In genomic region chr16:57187902-57188710, GRCh38 we compare ENCODE assay signal across 8 cellular contexts. TPM values are rescaled to one million over a fixed set of nuclear protein-coding genes. Genes with fewer than 3 reads are reported as not detected.
A peak's percentile ranks its signal among the peaks of the same experiment; 100 is the strongest.
DNase-seq lines count a peak whose midpoint lies in the region; ATAC-seq, FAIRE-seq and TF ChIP-seq lines count a peak whose summit lies in the region.
"Not testable (repeated sequence)": the region's sequence is repeated elsewhere in the genome, so short reads cannot be mapped to it uniquely, and the experiment has no call there.

No MANE protein-coding gene starts in this region.

- peaks cover 50% of the 10 kb centered on the region for H3K4me1 Mint-ChIP-seq in CD4-positive, alpha-beta T cell (ENCODE audit: low read depth)
- H3K4me1 Mint-ChIP-seq in activated naive CD8-positive, alpha-beta T cell treated with anti-CD3 and anti-CD28 coated beads for 36 hours: peaks cover 48% of the 10 kb centered on the region
- H3K4me1 Mint-ChIP-seq in endothelial cell (ENCODE audit: unreplicated experiment): peaks cover 40% of the 10 kb centered on the region

- H4K20me1 ChIP-seq in keratinocyte (ENCODE audit: control insufficient read depth, extremely low read depth, insufficient read depth, low read length): not testable (repeated sequence)

- not testable (repeated sequence) for H2BK120ac ChIP-seq in neuronal stem cell (ENCODE audit: low read depth, low read length)

- H3K23ac ChIP-seq in neuronal stem cell (ENCODE audit: low read depth, low read length, poor library complexity): not testable (repeated sequence)

- dilution Hi-C loops in keratinocyte (cut with MboI; ENCODE audit: extremely low pct_ligation_motif_present, low sequenced_read_pairs): not testable (repeated sequence)

- peaks cover 19% of the 10 kb centered on the region for H3K36me3 Mint-ChIP-seq in CD4-positive, alpha-beta T cell (ENCODE audit: low read depth)
- peaks cover 15% of the 10 kb centered on the region for H3K36me3 Mint-ChIP-seq in activated naive CD8-positive, alpha-beta T cell treated with anti-CD3 and anti-CD28 coated beads for 36 hours
- not testable (repeated sequence) for H3K36me3 Mint-ChIP-seq in endothelial cell (ENCODE audit: low read depth, unreplicated experiment)

- not testable (repeated sequence) for H3K9ac ChIP-seq in HUES48 (ENCODE audit: low read depth, low read length); neuronal stem cell (ENCODE audit: low read depth, low read length, poor library complexity)
- H3K9ac ChIP-seq in keratinocyte (ENCODE audit: control insufficient read depth, extremely low read depth, insufficient read depth, low read length): peak overlapping the region; percentile 97

- not testable (repeated sequence) for H3K4ac ChIP-seq in neuronal stem cell (ENCODE audit: low read length)

- not testable (repeated sequence) for H3K36me3 ChIP-seq in HUES48 (ENCODE audit: control insufficient read depth, insufficient read depth, low read length); SJSA1; keratinocyte (ENCODE audit: control insufficient read depth in 2 of 2, extremely low read depth in 1 of 2, insufficient read depth in 2 of 2, low read length in 2 of 2); testis (ENCODE audit: low read depth, missing control alignments)
- H3K36me3 ChIP-seq in neuronal stem cell (replicated peaks in 1 of 2; ENCODE audit: control insufficient read depth in 2 of 2, insufficient read depth in 2 of 2, low read length in 2 of 2): peaks cover 0 to 21% of the 10 kb centered on the region in 2 donors

- TF ChIP-seq CTCF in CD4-positive, alpha-beta T cell (IDR thresholded peaks at IDR 0.05); endothelial cell (IDR thresholded peaks at IDR 0.05; ENCODE audit: unreplicated experiment); keratinocyte (optimal IDR thresholded peaks at IDR 0.05 in 1 of 3, IDR thresholded peaks at IDR 0.05 in 1 of 3, conservative IDR thresholded peaks at IDR 0.05 in 1 of 3; ENCODE audit: extremely low read depth in 1 of 3, insufficient read depth in 2 of 3, low read length in 3 of 3); testis (IDR thresholded peaks at IDR 0.05): not testable (repeated sequence)

- peak overlapping the region; percentile 97 for H3K4me3 ChIP-seq in HUES48 (ENCODE audit: low read depth, low read length)
- peak overlapping the region; percentile 68 for H3K4me3 ChIP-seq in SJSA1
- H3K4me3 ChIP-seq in keratinocyte (ENCODE audit: control insufficient read depth in 2 of 3, extremely low read depth in 1 of 3, insufficient read depth in 2 of 3, low read depth in 1 of 3, low read length in 3 of 3): peak overlapping the region; percentile 84 to 98 (median 95)
- H3K4me3 ChIP-seq in neuronal stem cell (ENCODE audit: low read length in 2 of 2): peak overlapping the region in 1 of 2 donors; percentile 78
- H3K4me3 ChIP-seq in testis: peak overlapping the region in 1 of 2 donors; percentile 97

- CTCF ChIA-PET in CD4-positive, alpha-beta T cell (lab: Charles Lee): interaction anchor here (0.8 kb wide), 1 partner anchor 95 kb away, joined by 3 read pairs; the partner anchor contains the start of gene CPNE2

- H3K27me3 ChIP-seq in CD4-positive, alpha-beta T cell (ENCODE audit: control insufficient read depth, insufficient read depth, low read length); HUES48 (ENCODE audit: control insufficient read depth, insufficient read depth, low read length); SJSA1 (replicated peaks); keratinocyte (ENCODE audit: control insufficient read depth, extremely low read depth, insufficient read depth, low read length); neuronal stem cell (ENCODE audit: control insufficient read depth in 3 of 3, insufficient read depth in 3 of 3, low read depth in 1 of 3, low read length in 3 of 3); testis: not testable (repeated sequence)

- H3K14ac ChIP-seq in neuronal stem cell (ENCODE audit: low read length): not testable (repeated sequence)

- H3K27ac Mint-ChIP-seq in CD4-positive, alpha-beta T cell: peak overlapping the region; percentile 90
- H3K27ac Mint-ChIP-seq in activated naive CD8-positive, alpha-beta T cell treated with anti-CD3 and anti-CD28 coated beads for 36 hours: peak overlapping the region; percentile 96
- H3K27ac Mint-ChIP-seq in endothelial cell (ENCODE audit: unreplicated experiment): peak overlapping the region; percentile 32

- not testable (repeated sequence) for H4K8ac ChIP-seq in neuronal stem cell (ENCODE audit: low read depth, low read length)

- POLR2A ChIA-PET in CD4-positive, alpha-beta T cell (lab: Charles Lee): interaction anchor here (0.8 to 3.5 kb wide), 4 partner anchors 57 to 256 kb away, joined by 3 to 19 read pairs (median 8); partner anchors contain the start of genes ARL2BP, HERPUD1 and NLRC5

- not testable (repeated sequence) for TF ChIP-seq POLR2A in testis (IDR thresholded peaks at IDR 0.05)

- not testable (repeated sequence) for H2AFZ ChIP-seq in keratinocyte (ENCODE audit: control insufficient read depth, low read length); neuronal stem cell (ENCODE audit: low read length)

- H2AK5ac ChIP-seq in neuronal stem cell (ENCODE audit: low read depth, low read length): not testable (repeated sequence)

- not testable (repeated sequence) for H3K9me1 ChIP-seq in keratinocyte (ENCODE audit: control insufficient read depth, extremely low read depth, insufficient read depth, low read length)

- not testable (repeated sequence) for H3K27me3 Mint-ChIP-seq in CD4-positive, alpha-beta T cell; activated naive CD8-positive, alpha-beta T cell treated with anti-CD3 and anti-CD28 coated beads for 36 hours
- peaks cover 15% of the 10 kb centered on the region for H3K27me3 Mint-ChIP-seq in endothelial cell (ENCODE audit: unreplicated experiment)

- peaks cover 10% of the 10 kb centered on the region for H3K79me1 ChIP-seq in neuronal stem cell (ENCODE audit: low read depth, low read length)

- H2BK15ac ChIP-seq in neuronal stem cell (ENCODE audit: low read length): not testable (repeated sequence)

- H3K18ac ChIP-seq in neuronal stem cell (ENCODE audit: low read length): not testable (repeated sequence)

- H3K4me1 ChIP-seq in HUES48 (ENCODE audit: control insufficient read depth, insufficient read depth, low read length) (peaks cover 16% of the 10 kb centered on the region; the same call in 1 of the 2 replicates), SJSA1 (replicated peaks) (peaks cover 53% of the 10 kb centered on the region), keratinocyte (ENCODE audit: control insufficient read depth, extremely low read depth, insufficient read depth, low read length) (peaks cover 46% of the 10 kb centered on the region), neuronal stem cell (ENCODE audit: control insufficient read depth in 2 of 2, insufficient read depth in 1 of 2, low read depth in 1 of 2, low read length in 2 of 2) (peaks cover 2 to 16% of the 10 kb centered on the region in 2 donors), testis (peaks cover 23% of the 10 kb centered on the region)

- not testable (repeated sequence) for FAIRE-seq in keratinocyte (lab: Jason Lieb, UNC)

- H3K9me3 ChIP-seq in CD4-positive, alpha-beta T cell (ENCODE audit: control insufficient read depth, low read length); HUES48 (ENCODE audit: control insufficient read depth, insufficient read depth, low read length); SJSA1 (replicated peaks); keratinocyte (ENCODE audit: control insufficient read depth, low read depth, low read length); neuronal stem cell (replicated peaks in 1 of 2; ENCODE audit: control insufficient read depth in 2 of 2, insufficient read depth in 1 of 2, low read depth in 1 of 2, low read length in 2 of 2); testis: not testable (repeated sequence)

- H2BK12ac ChIP-seq in neuronal stem cell (ENCODE audit: low read length): not testable (repeated sequence)

- H3K4me2 ChIP-seq in keratinocyte (ENCODE audit: control insufficient read depth, extremely low read depth, insufficient read depth, low read depth, low read length) (peak overlapping the region; percentile 98), neuronal stem cell (ENCODE audit: insufficient read depth, low read length, poor library complexity, severe bottlenecking) (peak overlapping the region; percentile 71)

- not testable (repeated sequence) for H4K91ac ChIP-seq in neuronal stem cell (ENCODE audit: low read depth, low read length, poor library complexity)

- peaks cover 93% of the 10 kb centered on the region for H3K79me2 ChIP-seq in keratinocyte (ENCODE audit: control insufficient read depth, insufficient read depth, low read length)

- not testable (repeated sequence) for H3K9me3 Mint-ChIP-seq in CD4-positive, alpha-beta T cell; activated naive CD8-positive, alpha-beta T cell treated with anti-CD3 and anti-CD28 coated beads for 36 hours; endothelial cell (ENCODE audit: unreplicated experiment)

- WGBS in neuronal stem cell (ENCODE audit: extremely low coverage in 2 of 2, insufficient read length in 2 of 2, insufficient replicate concordance in 1 of 2), 2 donors: 100% methylated on average over 3 of the region's 18 CpGs; no CpG with 5 or more reads in 1 of the 2 donors
- WGBS in testis, 2 donors: 57 to 66% methylated on average over 18 of the region's 18 CpGs

- DNase-seq in CD4-positive, alpha-beta T cell; SJSA1 (ENCODE audit: low read depth in 1 of 2, low spot score in 2 of 2); activated naive CD8-positive, alpha-beta T cell treated with anti-CD3 and anti-CD28 coated beads for 36 hours; endothelial cell (ENCODE audit: low spot score); keratinocyte (ENCODE audit: low read depth, low spot score); neuronal stem cell (ENCODE audit: low spot score); testis: not testable (repeated sequence)

- intact Hi-C loops in CD4-positive, alpha-beta T cell (cut with DNase I, micrococcal nuclease): loop anchor here (2.0 to 10.0 kb wide), 10 partner anchors 54 to 939 kb away; partner anchors contain the start of genes CFAP20 (in 1 of the 2), CIAPIN1 (in 1 of the 2), COQ9 (in 1 of the 2) and HERPUD1 (in 1 of the 2)
- intact Hi-C loops in testis (cut with DNase I; ENCODE audit: low total_unique reads): not testable (repeated sequence)

- not testable (repeated sequence) for H2BK5ac ChIP-seq in neuronal stem cell (ENCODE audit: low read length)

- H3K27ac ChIP-seq in CD4-positive, alpha-beta T cell (ENCODE audit: low read depth, low read length); SJSA1; neuronal stem cell (replicated peaks; ENCODE audit: low read length): not testable (repeated sequence)
- H3K27ac ChIP-seq in HUES48 (ENCODE audit: low read depth, low read length): peak overlapping the region; percentile 87
- peak overlapping the region; percentile 88 for H3K27ac ChIP-seq in keratinocyte (ENCODE audit: control insufficient read depth, insufficient read depth, low read length)
- H3K27ac ChIP-seq in testis: peak overlapping the region; percentile 87 to 92

- ATAC-seq in CD4-positive, alpha-beta T cell (ENCODE audit: poor library complexity): not testable (repeated sequence)

- H3K4me3 Mint-ChIP-seq in CD4-positive, alpha-beta T cell: peak overlapping the region; percentile 94
- peak overlapping the region; percentile 92 for H3K4me3 Mint-ChIP-seq in activated naive CD8-positive, alpha-beta T cell treated with anti-CD3 and anti-CD28 coated beads for 36 hours
- peak overlapping the region; percentile 100 for H3K4me3 Mint-ChIP-seq in endothelial cell (ENCODE audit: unreplicated experiment)

RNA-seq across cellular contexts. Expression of gene RSPRY1, which starts 2.0 kb away (rescaled TPM):
- 10 to 100 TPM; 19.9 to 21.3 TPM for total RNA-seq in CD4-positive, alpha-beta T cell
- 13.9 and 40.2 TPM in 2 replicates for total RNA-seq in SJSA1 (2014; rRNA removed; shearing (Covaris generic))
- total RNA-seq in activated naive CD8-positive, alpha-beta T cell treated with anti-CD3 and anti-CD28 coated beads for 36 hours: 10 to 100 TPM; 27.2 to 30.5 TPM
- total RNA-seq in endothelial cell (ENCODE audit: unreplicated experiment) (63.0 TPM), testis (10 to 100 TPM; 73.3 to 81.2 TPM)
- polyA plus RNA-seq in keratinocyte (33.7 to 42.2 TPM (median 38.9 TPM) in 3 replicates), testis (ENCODE audit: insufficient read depth, low read depth, low replicate concordance) (53.0 TPM)
- polyA plus RNA-seq in keratinocyte (2011; ENCODE audit: low read depth): 36.5 TPM
- 22.8 and 42.6 TPM in 2 replicates for polyA plus RNA-seq in keratinocyte (2011; cell fraction: cytosol; rRNA removed)
- 45.3 and 50.7 TPM in 2 replicates for polyA plus RNA-seq in keratinocyte (2011; cell fraction: nucleus; rRNA removed)
- polyA plus RNA-seq in keratinocyte (2012; ENCODE audit: low replicate concordance): 13.6 and 25.0 TPM in 2 replicates
- polyA minus RNA-seq in keratinocyte: 47.9 to 108 TPM (median 97.4 TPM) in 3 replicates
- polyA minus RNA-seq in keratinocyte (2011; cell fraction: cytosol; rRNA and poly(A)+ RNA removed): 46.2 TPM
- 31.1 and 49.4 TPM in 2 replicates for polyA minus RNA-seq in keratinocyte (2011; cell fraction: nucleus; rRNA and poly(A)+ RNA removed)
- polyA plus RNA-seq in neuronal stem cell (2013, experiment 1 of 2): 50.6 TPM
- polyA plus RNA-seq in neuronal stem cell (2013, experiment 2 of 2): 55.6 TPM

RNA-seq across cellular contexts. Expression of gene PSME3IP1, which starts 2.3 kb away (rescaled TPM):
- total RNA-seq in CD4-positive, alpha-beta T cell: 10 to 100 TPM; 77.1 to 77.9 TPM
- 93.1 and 112 TPM in 2 replicates for total RNA-seq in SJSA1 (2014; rRNA removed; shearing (Covaris generic))
- 100 to 1,000 TPM; 109 to 117 TPM for total RNA-seq in activated naive CD8-positive, alpha-beta T cell treated with anti-CD3 and anti-CD28 coated beads for 36 hours
- 84.8 TPM for total RNA-seq in endothelial cell (ENCODE audit: unreplicated experiment)
- 66.5 to 75.7 TPM (median 69.2 TPM) in 3 replicates for polyA plus RNA-seq in keratinocyte
- 310 TPM for polyA plus RNA-seq in keratinocyte (2011; ENCODE audit: low read depth)
- 56.1 and 57.7 TPM in 2 replicates for polyA plus RNA-seq in keratinocyte (2011; cell fraction: cytosol; rRNA removed)
- polyA plus RNA-seq in keratinocyte (2011; cell fraction: nucleus; rRNA removed): 104 and 119 TPM in 2 replicates
- 50.1 and 71.0 TPM in 2 replicates for polyA plus RNA-seq in keratinocyte (2012; ENCODE audit: low replicate concordance)
- 59.7 to 75.2 TPM (median 61.9 TPM) in 3 replicates for polyA minus RNA-seq in keratinocyte
- polyA minus RNA-seq in keratinocyte (2011; cell fraction: cytosol; rRNA and poly(A)+ RNA removed): 50.6 TPM
- polyA minus RNA-seq in keratinocyte (2011; cell fraction: nucleus; rRNA and poly(A)+ RNA removed): 19.2 and 37.2 TPM in 2 replicates
- 113 TPM for polyA plus RNA-seq in neuronal stem cell (2013, experiment 1 of 2)
- polyA plus RNA-seq in neuronal stem cell (2013, experiment 2 of 2): 110 TPM
- total RNA-seq in testis: 100 to 1,000 TPM in 1 of 2 donors, 10 to 100 TPM in 1; 96.4 to 122 TPM
- 224 TPM for polyA plus RNA-seq in testis (ENCODE audit: insufficient read depth, low read depth, low replicate concordance)

RNA-seq across cellular contexts. Expression of gene ARL2BP, which starts 57.0 kb away (rescaled TPM):
- total RNA-seq in CD4-positive, alpha-beta T cell: 10 to 100 TPM; 32.4 to 35.6 TPM
- 115 and 118 TPM in 2 replicates for total RNA-seq in SJSA1 (2014; rRNA removed; shearing (Covaris generic))
- 10 to 100 TPM; 16.2 to 17.1 TPM for total RNA-seq in activated naive CD8-positive, alpha-beta T cell treated with anti-CD3 and anti-CD28 coated beads for 36 hours
- total RNA-seq in endothelial cell (ENCODE audit: unreplicated experiment) (46.7 TPM), testis (10 to 100 TPM; 88.8 to 92.4 TPM)
- polyA plus RNA-seq in keratinocyte (55.2 to 107 TPM (median 98.0 TPM) in 3 replicates), testis (ENCODE audit: insufficient read depth, low read depth, low replicate concordance) (128 TPM)
- 37.9 TPM for polyA plus RNA-seq in keratinocyte (2011; ENCODE audit: low read depth)
- polyA plus RNA-seq in keratinocyte (2011; cell fraction: cytosol; rRNA removed): 80.7 and 116 TPM in 2 replicates
- polyA plus RNA-seq in keratinocyte (2011; cell fraction: nucleus; rRNA removed): 34.7 and 35.5 TPM in 2 replicates
- 41.8 and 65.4 TPM in 2 replicates for polyA plus RNA-seq in keratinocyte (2012; ENCODE audit: low replicate concordance)
- polyA minus RNA-seq in keratinocyte: 42.4 to 71.7 TPM (median 60.0 TPM) in 3 replicates
- polyA minus RNA-seq in keratinocyte (2011; cell fraction: cytosol; rRNA and poly(A)+ RNA removed): 66.4 TPM
- 14.6 and 25.1 TPM in 2 replicates for polyA minus RNA-seq in keratinocyte (2011; cell fraction: nucleus; rRNA and poly(A)+ RNA removed)
- 43.3 TPM for polyA plus RNA-seq in neuronal stem cell (2013, experiment 1 of 2)
- polyA plus RNA-seq in neuronal stem cell (2013, experiment 2 of 2): 45.1 TPM

Comparison
In these comparisons a context has a peak if more than half of its experiments do, and no peak if none do; other contexts are left out.
1. H3K27ac Mint-ChIP-seq: peak in every context shown above with its lines; median percentile 96 in activated naive CD8-positive, alpha-beta T cell treated with anti-CD3 and anti-CD28 coated beads for 36 hours; 90 in CD4-positive, alpha-beta T cell; 32 in endothelial cell.